In genomic region chr1:111733183-111733995, GRCh38 we compare ENCODE assay signal across 1 cellular context.
A peak's percentile ranks its signal among the peaks of the same experiment; 100 is the strongest.
TF ChIP-seq lines count a peak whose summit lies in the region.

No MANE protein-coding gene starts in this region.

TF ChIP-seq in HepG2, 621 proteins besides CTCF, POLR2A, EP300 and RAD21 (continued from another document and continues in another):
- no peak for TF ChIP-seq ZBTB25 (CRISPR knock-in tag; IDR thresholded peaks at IDR 0.05)
- peak; percentile 63; the same call in 1 of the 2 replicates for TF ChIP-seq ZNF747 (CRISPR knock-in tag; IDR thresholded peaks at IDR 0.05; ENCODE audit: borderline replicate concordance)
- no peak for TF ChIP-seq ZFP62 (CRISPR knock-in tag; IDR thresholded peaks at IDR 0.05)
- TF ChIP-seq RBAK (CRISPR knock-in tag; IDR thresholded peaks at IDR 0.05), result no peak
- peak; percentile 90; the same call in 1 of the 3 replicates for TF ChIP-seq MXI1 (IDR thresholded peaks at IDR 0.05; ENCODE audit: borderline replicate concordance, low read depth, low read length)
- TF ChIP-seq HMG20B (CRISPR knock-in tag; conservative IDR thresholded peaks at IDR 0.05), result 0 out of 2 replicates have a peak, but pooled peaks have one; percentile 34
- TF ChIP-seq YEATS4 (CRISPR knock-in tag; IDR thresholded peaks at IDR 0.05; ENCODE audit: borderline replicate concordance), result no peak
- peak; percentile 94 to 97 for TF ChIP-seq NR2F1 (CRISPR knock-in tag; IDR thresholded peaks at IDR 0.05)
- peak; percentile 68 for TF ChIP-seq TARDBP (CRISPR knock-in tag; IDR thresholded peaks at IDR 0.05)
- TF ChIP-seq FOXP1 (IDR thresholded peaks at IDR 0.05), result no peak
- peak; percentile 56 for TF ChIP-seq FOXP1 (CRISPR knock-in tag; IDR thresholded peaks at IDR 0.05)
- TF ChIP-seq SMC3 (IDR thresholded peaks at IDR 0.05; ENCODE audit: low read length), result 0 out of 2 replicates have a peak, but pooled peaks have one; percentile 22
- TF ChIP-seq, protein P1, sequence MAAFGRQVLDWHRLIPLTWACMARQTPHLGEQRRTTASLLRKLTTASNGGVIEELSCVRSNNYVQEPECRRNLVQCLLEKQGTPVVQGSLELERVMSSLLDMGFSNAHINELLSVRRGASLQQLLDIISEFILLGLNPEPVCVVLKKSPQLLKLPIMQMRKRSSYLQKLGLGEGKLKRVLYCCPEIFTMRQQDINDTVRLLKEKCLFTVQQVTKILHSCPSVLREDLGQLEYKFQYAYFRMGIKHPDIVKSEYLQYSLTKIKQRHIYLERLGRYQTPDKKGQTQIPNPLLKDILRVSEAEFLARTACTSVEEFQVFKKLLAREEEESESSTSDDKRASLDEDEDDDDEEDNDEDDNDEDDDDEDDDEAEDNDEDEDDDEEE (CRISPR knock-in tag; IDR thresholded peaks at IDR 0.05), result no peak
- TF ChIP-seq ZNF138 (CRISPR knock-in tag; IDR thresholded peaks at IDR 0.05; ENCODE audit: low read depth), result no peak
- 0 out of 2 replicates have a peak, but pooled peaks have one; percentile 43 for TF ChIP-seq CBX5 (CRISPR knock-in tag; IDR thresholded peaks at IDR 0.05; ENCODE audit: borderline replicate concordance)
- TF ChIP-seq XRCC5 (optimal IDR thresholded peaks at IDR 0.05; ENCODE audit: low read length), result peak; percentile 71
- no peak for TF ChIP-seq TIGD3 (CRISPR knock-in tag; IDR thresholded peaks at IDR 0.05; ENCODE audit: borderline replicate concordance)
- no peak for TF ChIP-seq ZNF296 (CRISPR knock-in tag; conservative IDR thresholded peaks at IDR 0.05)
- no peak for TF ChIP-seq TBL1XR1 (IDR thresholded peaks at IDR 0.05; ENCODE audit: borderline replicate concordance, low read length, partially characterized antibody)
- peak; percentile 74 for TF ChIP-seq TEAD3 (CRISPR knock-in tag; optimal IDR thresholded peaks at IDR 0.05; ENCODE audit: borderline replicate concordance)
- 0 out of 2 replicates have a peak, but pooled peaks have one; percentile 31 for TF ChIP-seq ZNF792 (CRISPR knock-in tag; IDR thresholded peaks at IDR 0.05)
- no peak for TF ChIP-seq IRX3 (CRISPR knock-in tag; IDR thresholded peaks at IDR 0.05; ENCODE audit: borderline replicate concordance, low read depth)
- TF ChIP-seq ZNF543 (CRISPR knock-in tag; IDR thresholded peaks at IDR 0.05), result no peak
- TF ChIP-seq, protein P2, sequence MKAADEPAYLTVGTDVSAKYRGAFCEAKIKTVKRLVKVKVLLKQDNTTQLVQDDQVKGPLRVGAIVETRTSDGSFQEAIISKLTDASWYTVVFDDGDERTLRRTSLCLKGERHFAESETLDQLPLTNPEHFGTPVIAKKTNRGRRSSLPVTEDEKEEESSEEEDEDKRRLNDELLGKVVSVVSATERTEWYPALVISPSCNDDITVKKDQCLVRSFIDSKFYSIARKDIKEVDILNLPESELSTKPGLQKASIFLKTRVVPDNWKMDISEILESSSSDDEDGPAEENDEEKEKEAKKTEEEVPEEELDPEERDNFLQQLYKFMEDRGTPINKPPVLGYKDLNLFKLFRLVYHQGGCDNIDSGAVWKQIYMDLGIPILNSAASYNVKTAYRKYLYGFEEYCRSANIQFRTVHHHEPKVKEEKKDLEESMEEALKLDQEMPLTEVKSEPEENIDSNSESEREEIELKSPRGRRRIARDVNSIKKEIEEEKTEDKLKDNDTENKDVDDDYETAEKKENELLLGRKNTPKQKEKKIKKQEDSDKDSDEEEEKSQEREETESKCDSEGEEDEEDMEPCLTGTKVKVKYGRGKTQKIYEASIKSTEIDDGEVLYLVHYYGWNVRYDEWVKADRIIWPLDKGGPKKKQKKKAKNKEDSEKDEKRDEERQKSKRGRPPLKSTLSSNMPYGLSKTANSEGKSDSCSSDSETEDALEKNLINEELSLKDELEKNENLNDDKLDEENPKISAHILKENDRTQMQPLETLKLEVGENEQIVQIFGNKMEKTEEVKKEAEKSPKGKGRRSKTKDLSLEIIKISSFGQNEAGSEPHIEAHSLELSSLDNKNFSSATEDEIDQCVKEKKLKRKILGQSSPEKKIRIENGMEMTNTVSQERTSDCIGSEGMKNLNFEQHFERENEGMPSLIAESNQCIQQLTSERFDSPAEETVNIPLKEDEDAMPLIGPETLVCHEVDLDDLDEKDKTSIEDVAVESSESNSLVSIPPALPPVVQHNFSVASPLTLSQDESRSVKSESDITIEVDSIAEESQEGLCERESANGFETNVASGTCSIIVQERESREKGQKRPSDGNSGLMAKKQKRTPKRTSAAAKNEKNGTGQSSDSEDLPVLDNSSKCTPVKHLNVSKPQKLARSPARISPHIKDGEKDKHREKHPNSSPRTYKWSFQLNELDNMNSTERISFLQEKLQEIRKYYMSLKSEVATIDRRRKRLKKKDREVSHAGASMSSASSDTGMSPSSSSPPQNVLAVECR (CRISPR knock-in tag; IDR thresholded peaks at IDR 0.05; ENCODE audit: borderline replicate concordance), result peak; percentile 44; the same call in 1 of the 2 replicates
- TF ChIP-seq RELA (CRISPR knock-in tag; IDR thresholded peaks at IDR 0.05), result no peak
- no peak for TF ChIP-seq NR1H2 (CRISPR knock-in tag; IDR thresholded peaks at IDR 0.05; ENCODE audit: borderline replicate concordance, low read depth)
- TF ChIP-seq YY1 (IDR thresholded peaks at IDR 0.05; ENCODE audit: insufficient read depth, insufficient replicate concordance, low read depth, low read length), result no peak
- TF ChIP-seq NR2F6 (IDR thresholded peaks at IDR 0.05), result peak; percentile 94
- peak; percentile 97 for TF ChIP-seq NR2F6 (CRISPR knock-in tag; IDR thresholded peaks at IDR 0.05)
- TF ChIP-seq RCOR2 (CRISPR knock-in tag; IDR thresholded peaks at IDR 0.05), result 0 out of 2 replicates have a peak, but pooled peaks have one; percentile 44
- TF ChIP-seq ZMAT5 (CRISPR knock-in tag; IDR thresholded peaks at IDR 0.05; ENCODE audit: borderline replicate concordance, low read depth), result no peak
- TF ChIP-seq SOX13 (IDR thresholded peaks at IDR 0.05), result no peak
- peak in 1 of 2 experiments; percentile 43; a peak in 1 of 4 replicates for TF ChIP-seq SOX13 (CRISPR knock-in tag; conservative IDR thresholded peaks at IDR 0.05 in 1 of 2, IDR thresholded peaks at IDR 0.05 in 1 of 2)
- 0 out of 2 replicates have a peak, but pooled peaks have one; percentile 29 for TF ChIP-seq ZNF556 (CRISPR knock-in tag; IDR thresholded peaks at IDR 0.05; ENCODE audit: borderline replicate concordance)
- no peak for TF ChIP-seq ZNF101 (CRISPR knock-in tag; IDR thresholded peaks at IDR 0.05; ENCODE audit: borderline replicate concordance, low read depth)
- TF ChIP-seq, protein P3, sequence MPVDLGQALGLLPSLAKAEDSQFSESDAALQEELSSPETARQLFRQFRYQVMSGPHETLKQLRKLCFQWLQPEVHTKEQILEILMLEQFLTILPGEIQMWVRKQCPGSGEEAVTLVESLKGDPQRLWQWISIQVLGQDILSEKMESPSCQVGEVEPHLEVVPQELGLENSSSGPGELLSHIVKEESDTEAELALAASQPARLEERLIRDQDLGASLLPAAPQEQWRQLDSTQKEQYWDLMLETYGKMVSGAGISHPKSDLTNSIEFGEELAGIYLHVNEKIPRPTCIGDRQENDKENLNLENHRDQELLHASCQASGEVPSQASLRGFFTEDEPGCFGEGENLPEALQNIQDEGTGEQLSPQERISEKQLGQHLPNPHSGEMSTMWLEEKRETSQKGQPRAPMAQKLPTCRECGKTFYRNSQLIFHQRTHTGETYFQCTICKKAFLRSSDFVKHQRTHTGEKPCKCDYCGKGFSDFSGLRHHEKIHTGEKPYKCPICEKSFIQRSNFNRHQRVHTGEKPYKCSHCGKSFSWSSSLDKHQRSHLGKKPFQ (CRISPR knock-in tag; IDR thresholded peaks at IDR 0.05; ENCODE audit: insufficient replicate concordance), result no peak
- TF ChIP-seq ZNF674 (CRISPR knock-in tag; IDR thresholded peaks at IDR 0.05; ENCODE audit: low read depth), result no peak
- TF ChIP-seq MED1 (CRISPR knock-in tag; IDR thresholded peaks at IDR 0.05), result peak; percentile 75
- TF ChIP-seq ATF3 (CRISPR knock-in tag; IDR thresholded peaks at IDR 0.05), result peak; percentile 69; the same call in 1 of the 2 replicates
- TF ChIP-seq KIAA2018 (CRISPR knock-in tag; IDR thresholded peaks at IDR 0.05; ENCODE audit: borderline replicate concordance), result no peak
- TF ChIP-seq PHF20 (CRISPR knock-in tag; IDR thresholded peaks at IDR 0.05), result peak; percentile 32; the same call in 1 of the 2 replicates
